8 cellular contexts compared by ENCODE assay signal in genomic region chr11:65454696-65455456, GRCh38. TPM values are rescaled to one million over a fixed set of nuclear protein-coding genes. Genes with fewer than 3 reads are reported as not detected.
DNase-seq lines count a peak whose midpoint lies in the region; ATAC-seq and TF ChIP-seq lines count a peak whose summit lies in the region.

No MANE protein-coding gene starts in this region.

- H3K4me1 ChIP-seq in lower lobe of right lung = peaks cover 27% of the 10 kb centered on the region

- intact Hi-C loops in dorsolateral prefrontal cortex (cut with DNase I) = loop anchor here in 1 of 2 donors (1.0 kb wide), 1 partner anchor 42 kb away; no protein-coding TSS in a partner anchor
- intact Hi-C loops in lower lobe of right lung (cut with DNase I) = no loop called here

- H3K27ac ChIP-seq in dorsolateral prefrontal cortex (peak overlapping the region; percentile 33 to 95 (median 85)), lower lobe of right lung (peak overlapping the region; percentile 85)

- H3K4me3 ChIP-seq in dorsolateral prefrontal cortex (peak overlapping the region; percentile 34 to 73 (median 58)), lower lobe of right lung (peak overlapping the region; percentile 63)

- H3K36me3 ChIP-seq in lower lobe of right lung = no peaks in the 10 kb centered on the region

- DNase-seq in SIG-M5 treated with dmso at 0.1 percent for 504 hours (lab: John Stamatoyannopoulos, UW; ENCODE audit: unreplicated experiment) (peak; percentile 69), SIG-M5 (lab: John Stamatoyannopoulos, UW) (no peak), NCI-H345 treated with DMSO at 0.1 percent for 48 hours (lab: John Stamatoyannopoulos, UW; ENCODE audit: unreplicated experiment) (peak; percentile 66), dorsolateral prefrontal cortex (peak; percentile 75 to 91 (median 86)), lower lobe of right lung (peak; percentile 93)
- DNase-seq in activated CD4-positive, alpha-beta T cell treated with anti-CD3 and anti-CD28 coated beads, Interleukin-2, amount 50 U/mL, for 24 hours (ENCODE audit: low read depth in 1 of 2, low spot score in 1 of 2) = peak; percentile 61 to 68
- peak; percentile 60 to 74 (median 63) for DNase-seq in stimulated activated CD4-positive, alpha-beta T cell treated with anti-CD3 and anti-CD28 coated beads, TNF-alpha, amount 100 ng/mL, for 4 hours (ENCODE audit: low read depth in 3 of 3)

- no peaks in the 10 kb centered on the region for H3K27me3 ChIP-seq in dorsolateral prefrontal cortex
- H3K27me3 ChIP-seq in lower lobe of right lung (ENCODE audit: low read depth) = no peaks in the 10 kb centered on the region

- TF ChIP-seq CTCF in dorsolateral prefrontal cortex (IDR thresholded peaks at IDR 0.05 in 54 of 56, conservative IDR thresholded peaks at IDR 0.05 in 2 of 56; ENCODE audit: low read depth in 1 of 56, partially characterized antibody in 56 of 56) (peak in 49 of 56 donors; percentile 9 to 63 (median 36)), lower lobe of right lung (IDR thresholded peaks at IDR 0.05) (no peak)

- no peaks in the 10 kb centered on the region for H3K9me3 ChIP-seq in lower lobe of right lung

- peak; percentile 85 for ATAC-seq in HG02943 (IDR thresholded peaks at IDR 0.05; ENCODE audit: low read depth, unreplicated experiment)
- ATAC-seq in lower lobe of right lung = peak; percentile 92 to 95

RNA-seq across cellular contexts. Expression of gene NEAT1, which starts 32.3 kb away (rescaled TPM):
- total RNA-seq in dorsolateral prefrontal cortex (1,000 to 10,000 TPM in 5 of 120 experiments, 100 to 1,000 TPM in 115; 106 to 1,508 (median 405) TPM), lower lobe of right lung (980 TPM)

RNA-seq across cellular contexts. Expression of gene MALAT1, which starts 44.0 kb away (rescaled TPM):
- total RNA-seq in dorsolateral prefrontal cortex = over 10,000 TPM in 119 of 120 experiments, 1,000 to 10,000 TPM in 1; 7,808 to 28,438 (median 16,246) TPM
- total RNA-seq in lower lobe of right lung = 11,612 TPM
